8 cellular contexts compared by ENCODE assay signal in the genomic region with DNA sequence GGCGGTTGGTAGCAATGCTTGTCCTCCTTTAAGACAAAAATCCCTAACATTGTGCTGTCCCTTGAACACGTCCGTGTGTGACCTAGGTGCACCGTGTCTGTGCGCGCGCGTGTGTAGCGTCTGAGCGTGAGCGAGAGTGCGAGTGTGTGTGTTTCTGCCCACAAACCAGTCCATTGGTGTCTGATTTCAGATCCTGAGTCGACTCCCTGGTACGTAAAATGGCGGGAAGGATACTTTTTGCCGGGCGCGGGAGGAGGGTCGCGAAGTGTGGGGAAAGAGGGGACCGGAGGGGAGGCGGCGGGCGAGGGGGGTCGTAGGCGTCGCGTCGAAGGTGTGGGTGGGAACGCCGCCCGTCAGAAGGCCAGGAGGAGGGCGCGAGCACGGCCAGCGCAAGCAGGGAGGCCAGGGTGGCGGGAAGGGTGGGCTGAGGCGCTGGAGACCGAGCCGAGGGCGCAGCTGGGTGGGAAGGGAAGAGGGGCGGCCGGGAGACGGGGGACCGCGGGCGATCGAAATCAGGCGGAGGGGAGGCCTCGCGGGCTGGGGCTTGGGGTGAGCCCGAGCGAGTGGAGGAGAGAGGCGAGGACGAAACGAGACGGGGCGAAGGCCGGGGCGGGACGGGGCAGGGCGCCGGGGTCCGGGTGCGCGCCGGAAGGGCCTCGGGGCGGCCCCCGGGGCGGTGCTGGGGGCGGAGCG. TPM values are rescaled to one million over a fixed set of nuclear protein-coding genes. Genes with fewer than 3 reads are reported as not detected.
DNase-seq lines count a peak whose midpoint lies in the region; ATAC-seq and TF ChIP-seq lines count a peak whose summit lies in the region.

No MANE protein-coding gene starts in this region.

- H3K9ac ChIP-seq in mammary epithelial cell (ENCODE audit: insufficient read depth, low read length), result no peak overlapping the region

- H3K27me3 ChIP-seq in mammary epithelial cell (ENCODE audit: insufficient read depth, low read length) (peaks cover 71% of the 10 kb centered on the region), psoas muscle (ENCODE audit: insufficient read depth in 3 of 3, low read length in 2 of 3) (peaks cover 2 to 99% (median 37%) of the 10 kb centered on the region in 3 donors)

- WGBS in mammary epithelial cell (ENCODE audit: low coverage, missing lambda C conversion rate), result 10% methylated on average over 20 of the region's 73 CpGs
- 3 to 6% (median 3%) methylated on average over 38 to 73 of the region's 73 CpGs for WGBS in psoas muscle, 3 donors

- dilution Hi-C loops in mammary epithelial cell (cut with HindIII; ENCODE audit: low sequenced_read_pairs), result no loop called here

- H4K20me1 ChIP-seq in mammary epithelial cell (ENCODE audit: insufficient read depth, low read length), result no peaks in the 10 kb centered on the region

- H3K36me3 ChIP-seq in mammary epithelial cell (ENCODE audit: insufficient read depth, low read length) (no peaks in the 10 kb centered on the region), psoas muscle (ENCODE audit: insufficient read depth in 1 of 2, low read depth in 1 of 2) (no peaks in the 10 kb centered on the region)

- H3K9me3 ChIP-seq in mammary epithelial cell (replicated peaks; ENCODE audit: insufficient read depth, low read length), result no peaks in the 10 kb centered on the region
- no peaks in the 10 kb centered on the region for H3K9me3 ChIP-seq in psoas muscle

- no TSS peak for BruUV-seq in mammary epithelial cell (replicated peaks; lab: Mats Ljungman, UMichigan)

- no peak for ATAC-seq in psoas muscle
- no peak for ATAC-seq in GM19324 (IDR thresholded peaks at IDR 0.05; ENCODE audit: low FRiP score, unreplicated experiment)
- no peak for ATAC-seq in GM21825 (IDR thresholded peaks at IDR 0.05; ENCODE audit: unreplicated experiment)

- H3K27ac ChIP-seq in mammary epithelial cell (ENCODE audit: insufficient read depth, low read depth, low read length), result no peak overlapping the region
- H3K27ac ChIP-seq in psoas muscle, result no peak overlapping the region

- intact Hi-C loops in mammary epithelial cell (cut with micrococcal nuclease) (no loop called here), psoas muscle (cut with DNase I) (no loop called here)

- no peak for TF ChIP-seq CTCF in GM13976 (IDR thresholded peaks at IDR 0.05; ENCODE audit: borderline replicate concordance, control extremely low read depth, extremely low read depth, insufficient read depth, missing control alignments)
- no peak for TF ChIP-seq CTCF in mammary epithelial cell (conservative IDR thresholded peaks at IDR 0.05 in 1 of 2, IDR thresholded peaks at IDR 0.05 in 1 of 2; ENCODE audit: extremely low read depth in 1 of 2, insufficient read depth in 1 of 2, low read depth in 1 of 2, low read length in 2 of 2)
- no peak for TF ChIP-seq CTCF in psoas muscle (IDR thresholded peaks at IDR 0.05)

- CTCF ChIA-PET in mammary epithelial cell (lab: Charles Lee; ENCODE audit: low non-redundant PET), result no interaction called here

- H3K4me3 ChIP-seq in mammary epithelial cell (replicated peaks in 1 of 3; ENCODE audit: insufficient read depth in 1 of 3, low read depth in 2 of 3, low read length in 3 of 3) (peak overlapping the region in 2 of 3 experiments; percentile 14 to 48), psoas muscle (peak overlapping the region; percentile 66)

- H2AFZ ChIP-seq in mammary epithelial cell (ENCODE audit: low read depth, low read length), result peak overlapping the region; percentile 89

- DNase-seq in GM13976 (ENCODE audit: low spot score) (peak; percentile 39), NCI-H146 (lab: John Stamatoyannopoulos, UW) (peak; percentile 65), mammary epithelial cell (no peak), psoas muscle (no peak), NCI-H82 treated with DMSO at 0.1 percent for 48 hours (lab: John Stamatoyannopoulos, UW; ENCODE audit: unreplicated experiment) (no peak), cerebellar nuclear complex (lab: John Stamatoyannopoulos, UW) (no peak)

- no peaks in the 10 kb centered on the region for H3K79me2 ChIP-seq in mammary epithelial cell (ENCODE audit: insufficient read depth, low read length)

- in situ Hi-C loops in GM13976 (cut with MboI; ENCODE audit: low sequenced_read_pairs, unreplicated experiment) (no loop called here), mammary epithelial cell (cut with MboI; ENCODE audit: low sequenced_read_pairs in 2 of 2) (no loop called here)

- H3K4me2 ChIP-seq in mammary epithelial cell (ENCODE audit: insufficient read depth, low read depth, low read length), result peak overlapping the region; percentile 97

- H3K4me1 ChIP-seq in mammary epithelial cell (ENCODE audit: insufficient read depth, low read length), result peaks cover 23% of the 10 kb centered on the region
- H3K4me1 ChIP-seq in psoas muscle, result peaks cover 10% of the 10 kb centered on the region

RNA-seq across cellular contexts. Expression of gene OTP, which starts 8.8 kb away (rescaled TPM):
- total RNA-seq in mammary epithelial cell (under 1 TPM in 1 of 2 donors, not detected in 1; 0.14 TPM), psoas muscle (not detected)
- polyA plus RNA-seq in mammary epithelial cell (not detected), psoas muscle (under 1 TPM in 1 of 3 donors, not detected in 2; 0.01 TPM)
- polyA minus RNA-seq in mammary epithelial cell, result not detected

Comparison
In these comparisons a context has a peak if more than half of its experiments do, and no peak if none do; other contexts are left out.
1. DNase-seq: peak in GM13976 (single experiment) and NCI-H146 (single experiment); none in mammary epithelial cell (single experiment), psoas muscle (0 of 2), NCI-H82 treated with DMSO at 0.1 percent for 48 hours (single experiment) and cerebellar nuclear complex (0 of 2).